ENCODE assay signal across 8 cellular contexts in genomic region chr1:230191079-230191478, GRCh38.
DNase-seq lines count a peak whose midpoint lies in the region; ATAC-seq and TF ChIP-seq lines count a peak whose summit lies in the region.

No MANE protein-coding gene starts in this region.

- H3K36me3 ChIP-seq in body of pancreas (replicated peaks in 1 of 2; ENCODE audit: insufficient read depth in 1 of 2, low read depth in 2 of 2): no peaks in the 10 kb centered on the region

- peak overlapping the region in 2 of 4 donors; percentile 51 to 55 for H3K27ac ChIP-seq in body of pancreas

- H3K4me3 ChIP-seq in body of pancreas: no peak overlapping the region

- peaks cover 46% of the 10 kb centered on the region for H3K4me1 ChIP-seq in body of pancreas

- H3K27me3 ChIP-seq in body of pancreas: no peaks in the 10 kb centered on the region

- intact Hi-C loops in body of pancreas (cut with DNase I): no loop called here

- in situ Hi-C loops in KBM-7 (cut with MboI; ENCODE audit: low pct_unique_long_range_greater_than_20kb, low sequenced_read_pairs): no loop called here

- no peak for TF ChIP-seq CTCF in body of pancreas (IDR thresholded peaks at IDR 0.05)

- ATAC-seq in body of pancreas: peak; percentile 55

- TF ChIP-seq POLR2A in body of pancreas (IDR thresholded peaks at IDR 0.05): no peak

- H3K9me3 ChIP-seq in body of pancreas: no peaks in the 10 kb centered on the region

- 34 to 72% methylated on average over 5 of the region's 5 CpGs for WGBS in body of pancreas, 2 donors

- DNase-seq in KBM-7 (peak; percentile 91), body of pancreas (peak in 3 of 4 donors; percentile 42 to 79 (median 45)), hippocampal formation (lab: John Stamatoyannopoulos, UW) (peak; percentile 37 to 48), superior temporal gyrus (ENCODE audit: extremely low spot score) (peak; percentile 66), HPDE6-E6E7 (ENCODE audit: extremely low spot score) (no peak), cortex of kidney (lab: John Stamatoyannopoulos, UW) (no peak)
- no peak for DNase-seq in stimulated activated CD4-positive, alpha-beta T cell treated with anti-CD3 and anti-CD28 coated beads, Interleukin-1b, Interleukin-23, amount 100 ng/mL, for 48 hours
- DNase-seq in stimulated activated naive CD4-positive, alpha-beta T cell treated with Interleukin-2 at 50 U/mL for 16 hours (lab: John Stamatoyannopoulos, UW): no peak

Comparison
In these comparisons a context has a peak if more than half of its experiments do, and no peak if none do; other contexts are left out.
1. DNase-seq: peak in KBM-7 (single experiment), body of pancreas (3 of 4), hippocampal formation (2 of 2) and superior temporal gyrus (single experiment); none in HPDE6-E6E7 (single experiment), stimulated activated CD4-positive, alpha-beta T cell treated with anti-CD3 and anti-CD28 coated beads, Interleukin-1b, Interleukin-23, amount 100 ng/mL, for 48 hours (single experiment), cortex of kidney (single experiment) and stimulated activated naive CD4-positive, alpha-beta T cell treated with Interleukin-2 at 50 U/mL for 16 hours (single experiment).